ENCODE assay signal across 20 cellular contexts in genomic region chr14:53054457-53054856, GRCh38.
DNase-seq lines count a peak whose midpoint lies in the region; ATAC-seq, FAIRE-seq and TF ChIP-seq lines count a peak whose summit lies in the region.
"Had no signal": no experiment of that assay in that cellular context is flagged by ENCODE, and none has a peak within 500 bp of the region (broad histone marks: within the 10 kb centered on the region; RNA-seq: fewer than 3 reads in every experiment).

No MANE protein-coding gene starts in this region.

- H3K27me3 ChIP-seq in left lung: no peaks in the 10 kb centered on the region
- H3K27me3 ChIP-seq: cardiac muscle cell, SJCRH30 had no signal

- H3K9me3 Mint-ChIP-seq in HFFc6: no peaks in the 10 kb centered on the region
- H3K9me3 Mint-ChIP-seq: activated naive CD4-positive, alpha-beta T cell treated with anti-CD3 and anti-CD28 coated beads for 36 hours; effector memory CD8-positive, alpha-beta T cell; nephron; stimulated activated naive CD8-positive, alpha-beta T cell treated with anti-CD3 and anti-CD28 coated beads, Interleukin-15, Interleukin-2, amounts not matched to agents 100 ng/mL and 50 ng/mL, for 24 hours; T-helper 2 cell treated with Interferon-gamma antibody and Interleukin-4, amounts not matched to agents 5 μg/mL and 100 μg/mL, for 36 hours had no signal

- intact Hi-C loops in left lung (cut with DNase I): loop anchor here in 1 of 2 donors (10.0 kb wide), 1 partner anchor 90 kb away; no protein-coding TSS in a partner anchor

- no peaks in the 10 kb centered on the region for H3K27me3 Mint-ChIP-seq in HFFc6 (ENCODE audit: insufficient read depth)
- H3K27me3 Mint-ChIP-seq: effector memory CD8-positive, alpha-beta T cell; stimulated activated naive CD8-positive, alpha-beta T cell treated with anti-CD3 and anti-CD28 coated beads, Interleukin-15, Interleukin-2, amounts not matched to agents 100 ng/mL and 50 ng/mL, for 24 hours had no signal

- peaks cover 0 to 6% of the 10 kb centered on the region in 2 donors for H3K36me3 ChIP-seq in left lung
- H3K36me3 ChIP-seq: cardiac muscle cell had no signal

- peaks cover 19% of the 10 kb centered on the region for H3K4me1 Mint-ChIP-seq in HFFc6 (ENCODE audit: low read depth)
- H3K4me1 Mint-ChIP-seq: nephron had no signal

- H3K4me3 ChIP-seq in choroid plexus epithelial cell (ENCODE audit: low read depth, low read length) (no peak overlapping the region), left lung (no peak overlapping the region)
- H3K4me3 ChIP-seq: cardiac muscle cell, GM12878, psoas muscle, SJCRH30 had no signal

- TF ChIP-seq POLR2A in H54 (IDR thresholded peaks at IDR 0.05; ENCODE audit: low read depth, low read length): no peak

- H3K4me1 ChIP-seq in left lung: no peaks in the 10 kb centered on the region
- H3K4me1 ChIP-seq: psoas muscle, SJCRH30 had no signal

- TF ChIP-seq CTCF in HFFc6 (IDR thresholded peaks at IDR 0.05) (no peak), choroid plexus epithelial cell (conservative IDR thresholded peaks at IDR 0.05; ENCODE audit: low read depth, low read length) (no peak), left lung (IDR thresholded peaks at IDR 0.05) (no peak)

- H3K27ac ChIP-seq in left lung: no peak overlapping the region
- H3K27ac ChIP-seq: psoas muscle, SJCRH30 had no signal

- peak overlapping the region; percentile 75 for H3K27ac Mint-ChIP-seq in HFFc6
- H3K27ac Mint-ChIP-seq: activated naive CD4-positive, alpha-beta T cell treated with anti-CD3 and anti-CD28 coated beads for 36 hours; effector memory CD8-positive, alpha-beta T cell; nephron; stimulated activated naive CD8-positive, alpha-beta T cell treated with anti-CD3 and anti-CD28 coated beads, Interleukin-15, Interleukin-2, amounts not matched to agents 100 ng/mL and 50 ng/mL, for 24 hours; T-helper 2 cell treated with Interferon-gamma antibody and Interleukin-4, amounts not matched to agents 5 μg/mL and 100 μg/mL, for 36 hours had no signal

- no peaks in the 10 kb centered on the region for H3K36me3 Mint-ChIP-seq in HFFc6 (ENCODE audit: low read depth)

- ATAC-seq in left lung (peak; percentile 24), HG02759 (IDR thresholded peaks at IDR 0.05; ENCODE audit: unreplicated experiment) (no peak)

- peak; percentile 66 for DNase-seq in AG08395 (ENCODE audit: low spot score)
- peak; percentile 40 for DNase-seq in HFFc6
- peak; percentile 39 for DNase-seq in choroid plexus epithelial cell (ENCODE audit: low read depth)
- no peak for DNase-seq in left lung
- DNase-seq in activated CD8-positive, alpha-beta memory T cell treated with anti-CD3 and anti-CD28 coated beads, Interleukin-2, amount 50 U/mL, for 48 hours: no peak
- no peak for DNase-seq in H54 (ENCODE audit: insufficient read length, low spot score)
- no peak for DNase-seq in NCI-H1417 (lab: John Stamatoyannopoulos, UW)
- DNase-seq: activated naive CD4-positive, alpha-beta T cell treated with anti-CD3 and anti-CD28 coated beads for 36 hours; effector memory CD8-positive, alpha-beta T cell; NCI-H187 treated with DMSO at 0.1 percent for 48 hours; NCI-H510A; psoas muscle; stimulated activated CD4-positive, alpha-beta T cell treated with anti-CD3 and anti-CD28 coated beads, Interleukin-15, amount 100 ng/mL, for 24 hours had no signal

- no peaks in the 10 kb centered on the region for H3K9me3 ChIP-seq in left lung
- H3K9me3 ChIP-seq: psoas muscle, SJCRH30 had no signal

- no peak for FAIRE-seq in H54 (lab: Jason Lieb, UNC)

- peak overlapping the region; percentile 40 for H3K4me3 Mint-ChIP-seq in HFFc6
- H3K4me3 Mint-ChIP-seq: activated naive CD4-positive, alpha-beta T cell treated with anti-CD3 and anti-CD28 coated beads for 36 hours; effector memory CD8-positive, alpha-beta T cell; nephron; stimulated activated naive CD8-positive, alpha-beta T cell treated with anti-CD3 and anti-CD28 coated beads, Interleukin-15, Interleukin-2, amounts not matched to agents 100 ng/mL and 50 ng/mL, for 24 hours; T-helper 2 cell treated with Interferon-gamma antibody and Interleukin-4, amounts not matched to agents 5 μg/mL and 100 μg/mL, for 36 hours had no signal

Comparison
In these comparisons a context has a peak if more than half of its experiments do, and no peak if none do; other contexts are left out.
1. DNase-seq: peak in AG08395 (single experiment), HFFc6 (single experiment) and choroid plexus epithelial cell (single experiment); none in left lung (0 of 2), activated CD8-positive, alpha-beta memory T cell treated with anti-CD3 and anti-CD28 coated beads, Interleukin-2, amount 50 U/mL, for 48 hours (single experiment), H54 (single experiment) and NCI-H1417 (0 of 3).